Comparison of ENCODE assay signal across 8 cellular contexts in the genomic region with DNA sequence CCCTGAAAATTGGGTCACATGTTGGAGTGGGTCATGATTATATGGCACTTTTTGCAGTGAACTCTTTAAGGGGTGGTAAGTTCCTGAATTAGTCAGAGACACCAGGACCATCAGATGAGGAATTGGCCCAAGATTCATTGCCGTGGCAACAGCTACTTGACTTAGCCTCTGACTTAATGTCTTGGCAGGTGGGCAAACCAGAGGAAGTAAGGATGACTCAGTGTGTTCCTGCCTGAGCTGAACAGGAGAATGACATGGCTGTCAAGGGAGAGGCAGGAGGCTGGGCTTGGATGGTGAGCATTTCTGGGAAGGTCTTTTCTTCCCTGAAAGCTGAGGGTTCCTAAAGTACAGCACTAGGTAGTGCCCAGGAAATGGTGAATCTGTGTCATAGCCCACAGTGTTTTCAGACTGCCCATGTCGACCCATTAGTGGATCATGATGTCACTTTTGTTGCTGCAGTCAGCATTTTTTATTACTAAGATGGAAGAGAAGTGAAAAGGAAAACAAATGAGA.
DNase-seq lines count a peak whose midpoint lies in the region; ATAC-seq, FAIRE-seq and TF ChIP-seq lines count a peak whose summit lies in the region.

No MANE protein-coding gene starts in this region.

- no peak overlapping the region for H4K91ac ChIP-seq in IMR-90 (ENCODE audit: insufficient read depth, low read depth, low read length)

- CTCF ChIA-PET in IMR-90 (lab: Yijun Ruan, JAX), result interaction anchor here (0.7 kb wide), 1 partner anchor 31 kb away, joined by 3 read pairs; no protein-coding TSS in a partner anchor

- H2BK15ac ChIP-seq in IMR-90 (ENCODE audit: low read depth, low read length), result no peak overlapping the region

- H2AFZ ChIP-seq in IMR-90 (replicated peaks; ENCODE audit: low read length, poor library complexity), result peak overlapping the region; percentile 71

- H3K36me3 ChIP-seq in IMR-90 (ENCODE audit: control insufficient read depth, insufficient read depth, low read length) (peaks cover under 1% of the 10 kb centered on the region; the same call in 1 of the 2 replicates), kidney epithelial cell (ENCODE audit: control insufficient read depth, insufficient read depth, low read length) (no peaks in the 10 kb centered on the region), uterus (no peaks in the 10 kb centered on the region)

- TF ChIP-seq POLR2A in IMR-90 (IDR thresholded peaks at IDR 0.05; ENCODE audit: low read depth, low read length) (no peak), uterus (IDR thresholded peaks at IDR 0.05) (no peak)

- H3K4ac ChIP-seq in IMR-90 (ENCODE audit: low read depth, low read length), result no peak overlapping the region

- in situ Hi-C loops in IMR-90 (cut with MboI; ENCODE audit: low sequenced_read_pairs), result no loop called here

- peak overlapping the region; percentile 35; the same call in 1 of the 2 replicates for H3K4me2 ChIP-seq in IMR-90 (ENCODE audit: low read depth, low read length)

- dilution Hi-C loops in IMR-90 (cut with HindIII; ENCODE audit: low sequenced_read_pairs, unreplicated experiment), result no loop called here

- DNase-seq in DMS79 (lab: John Stamatoyannopoulos, UW) (peak; percentile 81), IMR-90 (peak; percentile 93), kidney epithelial cell (ENCODE audit: low read depth) (peak; percentile 99), urothelium cell line (ENCODE audit: low spot score) (peak; percentile 83), GM20000 (ENCODE audit: low spot score) (no peak), uterus (no peak)
- DNase-seq in activated naive CD8-positive, alpha-beta T cell treated with anti-CD3 and anti-CD28 coated beads, Interleukin-2, amount 50 U/mL, for 24 hours, result peak; percentile 34

- peaks cover 16% of the 10 kb centered on the region for H3K4me1 Mint-ChIP-seq in activated naive CD8-positive, alpha-beta T cell treated with anti-CD3 and anti-CD28 coated beads, Interleukin-2, amount 50 U/mL, for 24 hours

- FAIRE-seq in urothelium cell line (lab: Jason Lieb, UNC), result no peak

- H3K79me1 ChIP-seq in IMR-90 (ENCODE audit: low read depth in 1 of 2, low read length in 2 of 2), result no peaks in the 10 kb centered on the region

- H3K27ac Mint-ChIP-seq in activated naive CD8-positive, alpha-beta T cell treated with anti-CD3 and anti-CD28 coated beads, Interleukin-2, amount 50 U/mL, for 24 hours, result peak overlapping the region; percentile 76

- H3K56ac ChIP-seq in IMR-90 (ENCODE audit: extremely low read depth, insufficient read depth, low read length), result no peak overlapping the region

- H4K5ac ChIP-seq in IMR-90 (ENCODE audit: low read depth, low read length), result no peak overlapping the region

- H3K4me3 Mint-ChIP-seq in activated naive CD8-positive, alpha-beta T cell treated with anti-CD3 and anti-CD28 coated beads, Interleukin-2, amount 50 U/mL, for 24 hours, result no peak overlapping the region

- TF ChIP-seq RAD21 in IMR-90 (IDR thresholded peaks at IDR 0.05; ENCODE audit: low read length), result no peak

- peak overlapping the region; percentile 84 for H2BK5ac ChIP-seq in IMR-90 (ENCODE audit: low read depth, low read length, poor library complexity, severe bottlenecking)

- ATAC-seq in IMR-90 (ENCODE audit: low read depth), result peak; percentile 78
- peak; percentile 92 for ATAC-seq in activated naive CD8-positive, alpha-beta T cell treated with anti-CD3 and anti-CD28 coated beads, Interleukin-2, amount 50 U/mL, for 24 hours
- no peak for ATAC-seq in HG02970 (IDR thresholded peaks at IDR 0.05; ENCODE audit: low FRiP score, unreplicated experiment)

- no peak overlapping the region for H2BK20ac ChIP-seq in IMR-90 (ENCODE audit: low read depth, low read length)

- H3K9me3 ChIP-seq in IMR-90 (ENCODE audit: control insufficient read depth, insufficient read depth, low read length) (no peaks in the 10 kb centered on the region), uterus (no peaks in the 10 kb centered on the region)

- peak overlapping the region; percentile 60 for H2AK9ac ChIP-seq in IMR-90 (replicated peaks; ENCODE audit: low read depth, low read length, poor library complexity)

- H3K23ac ChIP-seq in IMR-90 (ENCODE audit: low read depth, low read length), result no peak overlapping the region

- no peak overlapping the region; the same call in 1 of the 2 replicates for H2AK5ac ChIP-seq in IMR-90 (ENCODE audit: low read depth, low read length)

- no TSS peak for BruUV-seq in IMR-90 (replicated peaks; lab: Mats Ljungman, UMichigan)

- H3K27me3 ChIP-seq in IMR-90 (ENCODE audit: control insufficient read depth, insufficient read depth, low read length), result no peaks in the 10 kb centered on the region
- H3K27me3 ChIP-seq in kidney epithelial cell (ENCODE audit: control insufficient read depth, insufficient read depth, low read length), result no peaks in the 10 kb centered on the region
- H3K27me3 ChIP-seq in uterus, result no peaks in the 10 kb centered on the region

- TF ChIP-seq CTCF in IMR-90 (conservative IDR thresholded peaks at IDR 0.05; ENCODE audit: low read depth, low read length) (no peak), kidney epithelial cell (IDR thresholded peaks at IDR 0.05; ENCODE audit: insufficient read depth, low read length, poor library complexity, severe bottlenecking) (no peak), GM20000 (IDR thresholded peaks at IDR 0.05; ENCODE audit: extremely low read depth, missing control alignments) (no peak), uterus (IDR thresholded peaks at IDR 0.05) (no peak)

- H3K9ac ChIP-seq in IMR-90 (ENCODE audit: low read depth, low read length), result no peak overlapping the region

- H3K9me1 ChIP-seq in IMR-90 (ENCODE audit: insufficient read depth, low read length), result no peaks in the 10 kb centered on the region; the same call in 1 of the 2 replicates

- H3K27ac ChIP-seq in IMR-90 (ENCODE audit: insufficient read depth, low read length) (no peak overlapping the region; the same call in 1 of the 2 replicates), uterus (no peak overlapping the region)

- POLR2A ChIA-PET in IMR-90 (lab: Charles Lee; ENCODE audit: unreplicated experiment), result no interaction called here

- intact Hi-C loops in IMR-90 (cut with micrococcal nuclease) (no loop called here), uterus (cut with DNase I; ENCODE audit: low total_unique reads) (no loop called here)

- peaks cover 10% of the 10 kb centered on the region for H3K36me3 Mint-ChIP-seq in activated naive CD8-positive, alpha-beta T cell treated with anti-CD3 and anti-CD28 coated beads, Interleukin-2, amount 50 U/mL, for 24 hours (ENCODE audit: low read depth)

- no peaks in the 10 kb centered on the region for H3K27me3 Mint-ChIP-seq in activated naive CD8-positive, alpha-beta T cell treated with anti-CD3 and anti-CD28 coated beads, Interleukin-2, amount 50 U/mL, for 24 hours

- H3K18ac ChIP-seq in IMR-90 (ENCODE audit: low read depth, low read length), result peak overlapping the region; percentile 55; the same call in 1 of the 2 replicates

- H2BK120ac ChIP-seq in IMR-90 (ENCODE audit: low read depth, low read length), result no peak overlapping the region

- no peak overlapping the region for H4K8ac ChIP-seq in IMR-90 (ENCODE audit: low read depth in 2 of 2, low read length in 2 of 2)

- no peaks in the 10 kb centered on the region for H4K20me1 ChIP-seq in IMR-90 (ENCODE audit: insufficient read depth, low read length)

- H3K9me3 Mint-ChIP-seq in activated naive CD8-positive, alpha-beta T cell treated with anti-CD3 and anti-CD28 coated beads, Interleukin-2, amount 50 U/mL, for 24 hours, result peaks cover 8% of the 10 kb centered on the region

- 0% methylated on average over 2 of the region's 2 CpGs; no CpG with 5 or more reads in 1 of the 2 experiments for WGBS in IMR-90 (ENCODE audit: extremely low coverage in 2 of 2, insufficient read length in 1 of 2), 2 experiments

- H3K4me1 ChIP-seq in IMR-90 (ENCODE audit: control insufficient read depth, insufficient read depth, low read length) (peaks cover 4% of the 10 kb centered on the region; the same call in 1 of the 2 replicates), uterus (no peaks in the 10 kb centered on the region)

- no peak overlapping the region for H3K14ac ChIP-seq in IMR-90 (replicated peaks; ENCODE audit: low read depth, low read length)

- H3K4me3 ChIP-seq in IMR-90 (ENCODE audit: insufficient read depth, low read depth, low read length) (no peak overlapping the region), kidney epithelial cell (ENCODE audit: low read depth, low read length) (no peak overlapping the region), uterus (no peak overlapping the region)

TF ChIP-seq in IMR-90, 13 proteins besides CTCF, POLR2A, EP300 and RAD21:
- TF ChIP-seq, protein P1, sequence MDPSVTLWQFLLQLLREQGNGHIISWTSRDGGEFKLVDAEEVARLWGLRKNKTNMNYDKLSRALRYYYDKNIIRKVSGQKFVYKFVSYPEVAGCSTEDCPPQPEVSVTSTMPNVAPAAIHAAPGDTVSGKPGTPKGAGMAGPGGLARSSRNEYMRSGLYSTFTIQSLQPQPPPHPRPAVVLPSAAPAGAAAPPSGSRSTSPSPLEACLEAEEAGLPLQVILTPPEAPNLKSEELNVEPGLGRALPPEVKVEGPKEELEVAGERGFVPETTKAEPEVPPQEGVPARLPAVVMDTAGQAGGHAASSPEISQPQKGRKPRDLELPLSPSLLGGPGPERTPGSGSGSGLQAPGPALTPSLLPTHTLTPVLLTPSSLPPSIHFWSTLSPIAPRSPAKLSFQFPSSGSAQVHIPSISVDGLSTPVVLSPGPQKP (IDR thresholded peaks at IDR 0.05; ENCODE audit: borderline replicate concordance, low read depth, low read length), result no peak
- TF ChIP-seq, protein P2, sequence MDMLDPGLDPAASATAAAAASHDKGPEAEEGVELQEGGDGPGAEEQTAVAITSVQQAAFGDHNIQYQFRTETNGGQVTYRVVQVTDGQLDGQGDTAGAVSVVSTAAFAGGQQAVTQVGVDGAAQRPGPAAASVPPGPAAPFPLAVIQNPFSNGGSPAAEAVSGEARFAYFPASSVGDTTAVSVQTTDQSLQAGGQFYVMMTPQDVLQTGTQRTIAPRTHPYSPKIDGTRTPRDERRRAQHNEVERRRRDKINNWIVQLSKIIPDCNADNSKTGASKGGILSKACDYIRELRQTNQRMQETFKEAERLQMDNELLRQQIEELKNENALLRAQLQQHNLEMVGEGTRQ (IDR thresholded peaks at IDR 0.05; ENCODE audit: low read depth, low read length), result peak; percentile 60; the same call in 1 of the 2 replicates
- peak; percentile 39; the same call in 1 of the 2 replicates for TF ChIP-seq FOS (IDR thresholded peaks at IDR 0.05; ENCODE audit: low read depth, low read length)
- peak; percentile 5; the same call in 1 of the 2 replicates for TF ChIP-seq CEBPB (IDR thresholded peaks at IDR 0.05; ENCODE audit: low read depth, low read length)
- no peak for TF ChIP-seq SMC3 (IDR thresholded peaks at IDR 0.05; ENCODE audit: low read depth, low read length)
- TF ChIP-seq MAFK (IDR thresholded peaks at IDR 0.05; ENCODE audit: low read depth, low read length), result peak; percentile 98
- peak; percentile 59 for TF ChIP-seq NFE2L2 (IDR thresholded peaks at IDR 0.05; ENCODE audit: low read depth, low read length)

Comparison
In these comparisons a context has a peak if more than half of its experiments do, and no peak if none do; other contexts are left out.
1. DNase-seq: peak in DMS79 (single experiment), IMR-90 (single experiment), activated naive CD8-positive, alpha-beta T cell treated with anti-CD3 and anti-CD28 coated beads, Interleukin-2, amount 50 U/mL, for 24 hours (single experiment), kidney epithelial cell (single experiment) and urothelium cell line (single experiment); none in GM20000 (single experiment) and uterus (0 of 2).